ENCODE assay signal across 1 cellular context in the genomic region with DNA sequence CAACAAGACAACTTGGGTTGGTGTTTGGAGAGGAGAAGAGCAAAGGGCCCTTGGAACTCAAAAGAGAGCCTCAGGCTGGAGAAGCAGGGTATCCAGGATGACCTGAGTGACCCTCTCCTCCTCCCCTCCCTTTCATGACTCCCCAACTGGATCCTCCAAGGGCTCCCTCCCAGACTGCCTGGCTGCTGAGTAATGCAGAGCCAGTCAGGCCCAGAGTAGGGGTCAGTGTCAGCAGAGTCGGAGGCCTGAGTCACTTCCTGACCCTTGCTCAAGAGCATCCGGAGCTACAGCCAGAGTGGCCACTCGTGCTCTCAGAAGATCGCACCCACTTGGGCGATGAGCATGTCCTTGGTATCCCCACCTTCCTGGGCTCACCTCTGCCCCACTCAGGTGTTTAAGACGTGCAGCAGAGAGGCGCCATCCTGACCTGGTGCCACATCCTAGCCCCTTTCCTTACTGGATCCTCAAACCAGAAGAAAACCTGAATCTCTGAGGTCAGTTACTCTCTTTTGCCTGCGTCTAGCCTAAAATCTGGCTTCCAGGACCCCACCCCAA.
TF ChIP-seq lines count a peak whose summit lies in the region.

No MANE protein-coding gene starts in this region.

TF ChIP-seq in HepG2, 621 proteins besides CTCF, POLR2A, EP300 and RAD21 (continued from another document and continues in another):
- TF ChIP-seq, protein P1, sequence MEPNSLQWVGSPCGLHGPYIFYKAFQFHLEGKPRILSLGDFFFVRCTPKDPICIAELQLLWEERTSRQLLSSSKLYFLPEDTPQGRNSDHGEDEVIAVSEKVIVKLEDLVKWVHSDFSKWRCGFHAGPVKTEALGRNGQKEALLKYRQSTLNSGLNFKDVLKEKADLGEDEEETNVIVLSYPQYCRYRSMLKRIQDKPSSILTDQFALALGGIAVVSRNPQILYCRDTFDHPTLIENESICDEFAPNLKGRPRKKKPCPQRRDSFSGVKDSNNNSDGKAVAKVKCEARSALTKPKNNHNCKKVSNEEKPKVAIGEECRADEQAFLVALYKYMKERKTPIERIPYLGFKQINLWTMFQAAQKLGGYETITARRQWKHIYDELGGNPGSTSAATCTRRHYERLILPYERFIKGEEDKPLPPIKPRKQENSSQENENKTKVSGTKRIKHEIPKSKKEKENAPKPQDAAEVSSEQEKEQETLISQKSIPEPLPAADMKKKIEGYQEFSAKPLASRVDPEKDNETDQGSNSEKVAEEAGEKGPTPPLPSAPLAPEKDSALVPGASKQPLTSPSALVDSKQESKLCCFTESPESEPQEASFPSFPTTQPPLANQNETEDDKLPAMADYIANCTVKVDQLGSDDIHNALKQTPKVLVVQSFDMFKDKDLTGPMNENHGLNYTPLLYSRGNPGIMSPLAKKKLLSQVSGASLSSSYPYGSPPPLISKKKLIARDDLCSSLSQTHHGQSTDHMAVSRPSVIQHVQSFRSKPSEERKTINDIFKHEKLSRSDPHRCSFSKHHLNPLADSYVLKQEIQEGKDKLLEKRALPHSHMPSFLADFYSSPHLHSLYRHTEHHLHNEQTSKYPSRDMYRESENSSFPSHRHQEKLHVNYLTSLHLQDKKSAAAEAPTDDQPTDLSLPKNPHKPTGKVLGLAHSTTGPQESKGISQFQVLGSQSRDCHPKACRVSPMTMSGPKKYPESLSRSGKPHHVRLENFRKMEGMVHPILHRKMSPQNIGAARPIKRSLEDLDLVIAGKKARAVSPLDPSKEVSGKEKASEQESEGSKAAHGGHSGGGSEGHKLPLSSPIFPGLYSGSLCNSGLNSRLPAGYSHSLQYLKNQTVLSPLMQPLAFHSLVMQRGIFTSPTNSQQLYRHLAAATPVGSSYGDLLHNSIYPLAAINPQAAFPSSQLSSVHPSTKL (CRISPR knock-in tag; IDR thresholded peaks at IDR 0.05), result peak; percentile 89
- no peak for TF ChIP-seq ZNF460 (CRISPR knock-in tag; IDR thresholded peaks at IDR 0.05; ENCODE audit: borderline replicate concordance)
- peak; percentile 8; the same call in 1 of the 2 replicates for TF ChIP-seq ZNF143 (CRISPR knock-in tag; IDR thresholded peaks at IDR 0.05)
- TF ChIP-seq, protein P2, sequence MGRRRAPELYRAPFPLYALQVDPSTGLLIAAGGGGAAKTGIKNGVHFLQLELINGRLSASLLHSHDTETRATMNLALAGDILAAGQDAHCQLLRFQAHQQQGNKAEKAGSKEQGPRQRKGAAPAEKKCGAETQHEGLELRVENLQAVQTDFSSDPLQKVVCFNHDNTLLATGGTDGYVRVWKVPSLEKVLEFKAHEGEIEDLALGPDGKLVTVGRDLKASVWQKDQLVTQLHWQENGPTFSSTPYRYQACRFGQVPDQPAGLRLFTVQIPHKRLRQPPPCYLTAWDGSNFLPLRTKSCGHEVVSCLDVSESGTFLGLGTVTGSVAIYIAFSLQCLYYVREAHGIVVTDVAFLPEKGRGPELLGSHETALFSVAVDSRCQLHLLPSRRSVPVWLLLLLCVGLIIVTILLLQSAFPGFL (CRISPR knock-in tag; IDR thresholded peaks at IDR 0.05), result no peak
- TF ChIP-seq, protein P3, sequence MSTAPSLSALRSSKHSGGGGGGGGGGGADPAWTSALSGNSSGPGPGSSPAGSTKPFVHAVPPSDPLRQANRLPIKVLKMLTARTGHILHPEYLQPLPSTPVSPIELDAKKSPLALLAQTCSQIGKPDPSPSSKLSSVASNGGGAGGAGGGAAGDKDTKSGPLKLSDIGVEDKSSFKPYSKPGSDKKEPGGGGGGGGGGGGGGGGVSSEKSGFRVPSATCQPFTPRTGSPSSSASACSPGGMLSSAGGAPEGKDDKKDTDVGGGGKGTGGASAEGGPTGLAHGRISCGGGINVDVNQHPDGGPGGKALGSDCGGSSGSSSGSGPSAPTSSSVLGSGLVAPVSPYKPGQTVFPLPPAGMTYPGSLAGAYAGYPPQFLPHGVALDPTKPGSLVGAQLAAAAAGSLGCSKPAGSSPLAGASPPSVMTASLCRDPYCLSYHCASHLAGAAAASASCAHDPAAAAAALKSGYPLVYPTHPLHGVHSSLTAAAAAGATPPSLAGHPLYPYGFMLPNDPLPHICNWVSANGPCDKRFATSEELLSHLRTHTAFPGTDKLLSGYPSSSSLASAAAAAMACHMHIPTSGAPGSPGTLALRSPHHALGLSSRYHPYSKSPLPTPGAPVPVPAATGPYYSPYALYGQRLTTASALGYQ (CRISPR knock-in tag; IDR thresholded peaks at IDR 0.05), result no peak
- no peak for TF ChIP-seq SMAD3 (CRISPR knock-in tag; IDR thresholded peaks at IDR 0.05)
- peak; percentile 53; the same call in 1 of the 2 replicates for TF ChIP-seq ZNF292 (CRISPR knock-in tag; IDR thresholded peaks at IDR 0.05; ENCODE audit: borderline replicate concordance, low read depth)
- TF ChIP-seq ZNF331 (CRISPR knock-in tag; IDR thresholded peaks at IDR 0.05), result peak; percentile 38; the same call in 1 of the 2 replicates
- no peak; the same call in 1 of the 2 replicates for TF ChIP-seq MEF2D (CRISPR knock-in tag; IDR thresholded peaks at IDR 0.05)
- no peak for TF ChIP-seq SSRP1 (CRISPR knock-in tag; IDR thresholded peaks at IDR 0.05)
- TF ChIP-seq KMT2A (CRISPR knock-in tag; IDR thresholded peaks at IDR 0.05), result no peak
- TF ChIP-seq, protein P4, sequence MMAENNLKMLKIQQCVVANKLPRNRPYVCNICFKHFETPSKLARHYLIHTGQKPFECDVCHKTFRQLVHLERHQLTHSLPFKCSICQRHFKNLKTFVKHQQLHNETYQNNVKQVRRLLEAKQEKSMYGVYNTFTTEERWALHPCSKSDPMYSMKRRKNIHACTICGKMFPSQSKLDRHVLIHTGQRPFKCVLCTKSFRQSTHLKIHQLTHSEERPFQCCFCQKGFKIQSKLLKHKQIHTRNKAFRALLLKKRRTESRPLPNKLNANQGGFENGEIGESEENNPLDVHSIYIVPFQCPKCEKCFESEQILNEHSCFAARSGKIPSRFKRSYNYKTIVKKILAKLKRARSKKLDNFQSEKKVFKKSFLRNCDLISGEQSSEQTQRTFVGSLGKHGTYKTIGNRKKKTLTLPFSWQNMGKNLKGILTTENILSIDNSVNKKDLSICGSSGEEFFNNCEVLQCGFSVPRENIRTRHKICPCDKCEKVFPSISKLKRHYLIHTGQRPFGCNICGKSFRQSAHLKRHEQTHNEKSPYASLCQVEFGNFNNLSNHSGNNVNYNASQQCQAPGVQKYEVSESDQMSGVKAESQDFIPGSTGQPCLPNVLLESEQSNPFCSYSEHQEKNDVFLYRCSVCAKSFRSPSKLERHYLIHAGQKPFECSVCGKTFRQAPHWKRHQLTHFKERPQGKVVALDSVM (CRISPR knock-in tag; IDR thresholded peaks at IDR 0.05), result no peak
- TF ChIP-seq, protein P5, sequence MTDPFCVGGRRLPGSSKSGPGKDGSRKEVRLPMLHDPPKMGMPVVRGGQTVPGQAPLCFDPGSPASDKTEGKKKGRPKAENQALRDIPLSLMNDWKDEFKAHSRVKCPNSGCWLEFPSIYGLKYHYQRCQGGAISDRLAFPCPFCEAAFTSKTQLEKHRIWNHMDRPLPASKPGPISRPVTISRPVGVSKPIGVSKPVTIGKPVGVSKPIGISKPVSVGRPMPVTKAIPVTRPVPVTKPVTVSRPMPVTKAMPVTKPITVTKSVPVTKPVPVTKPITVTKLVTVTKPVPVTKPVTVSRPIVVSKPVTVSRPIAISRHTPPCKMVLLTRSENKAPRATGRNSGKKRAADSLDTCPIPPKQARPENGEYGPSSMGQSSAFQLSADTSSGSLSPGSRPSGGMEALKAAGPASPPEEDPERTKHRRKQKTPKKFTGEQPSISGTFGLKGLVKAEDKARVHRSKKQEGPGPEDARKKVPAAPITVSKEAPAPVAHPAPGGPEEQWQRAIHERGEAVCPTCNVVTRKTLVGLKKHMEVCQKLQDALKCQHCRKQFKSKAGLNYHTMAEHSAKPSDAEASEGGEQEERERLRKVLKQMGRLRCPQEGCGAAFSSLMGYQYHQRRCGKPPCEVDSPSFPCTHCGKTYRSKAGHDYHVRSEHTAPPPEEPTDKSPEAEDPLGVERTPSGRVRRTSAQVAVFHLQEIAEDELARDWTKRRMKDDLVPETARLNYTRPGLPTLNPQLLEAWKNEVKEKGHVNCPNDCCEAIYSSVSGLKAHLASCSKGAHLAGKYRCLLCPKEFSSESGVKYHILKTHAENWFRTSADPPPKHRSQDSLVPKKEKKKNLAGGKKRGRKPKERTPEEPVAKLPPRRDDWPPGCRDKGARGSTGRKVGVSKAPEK (CRISPR knock-in tag; IDR thresholded peaks at IDR 0.05; ENCODE audit: borderline replicate concordance), result no peak
- TF ChIP-seq GATAD1 (CRISPR knock-in tag; IDR thresholded peaks at IDR 0.05), result 0 out of 2 replicates have a peak, but pooled peaks have one; percentile 20
- TF ChIP-seq TMF1 (CRISPR knock-in tag; IDR thresholded peaks at IDR 0.05; ENCODE audit: low read depth), result no peak
- TF ChIP-seq, protein P6, sequence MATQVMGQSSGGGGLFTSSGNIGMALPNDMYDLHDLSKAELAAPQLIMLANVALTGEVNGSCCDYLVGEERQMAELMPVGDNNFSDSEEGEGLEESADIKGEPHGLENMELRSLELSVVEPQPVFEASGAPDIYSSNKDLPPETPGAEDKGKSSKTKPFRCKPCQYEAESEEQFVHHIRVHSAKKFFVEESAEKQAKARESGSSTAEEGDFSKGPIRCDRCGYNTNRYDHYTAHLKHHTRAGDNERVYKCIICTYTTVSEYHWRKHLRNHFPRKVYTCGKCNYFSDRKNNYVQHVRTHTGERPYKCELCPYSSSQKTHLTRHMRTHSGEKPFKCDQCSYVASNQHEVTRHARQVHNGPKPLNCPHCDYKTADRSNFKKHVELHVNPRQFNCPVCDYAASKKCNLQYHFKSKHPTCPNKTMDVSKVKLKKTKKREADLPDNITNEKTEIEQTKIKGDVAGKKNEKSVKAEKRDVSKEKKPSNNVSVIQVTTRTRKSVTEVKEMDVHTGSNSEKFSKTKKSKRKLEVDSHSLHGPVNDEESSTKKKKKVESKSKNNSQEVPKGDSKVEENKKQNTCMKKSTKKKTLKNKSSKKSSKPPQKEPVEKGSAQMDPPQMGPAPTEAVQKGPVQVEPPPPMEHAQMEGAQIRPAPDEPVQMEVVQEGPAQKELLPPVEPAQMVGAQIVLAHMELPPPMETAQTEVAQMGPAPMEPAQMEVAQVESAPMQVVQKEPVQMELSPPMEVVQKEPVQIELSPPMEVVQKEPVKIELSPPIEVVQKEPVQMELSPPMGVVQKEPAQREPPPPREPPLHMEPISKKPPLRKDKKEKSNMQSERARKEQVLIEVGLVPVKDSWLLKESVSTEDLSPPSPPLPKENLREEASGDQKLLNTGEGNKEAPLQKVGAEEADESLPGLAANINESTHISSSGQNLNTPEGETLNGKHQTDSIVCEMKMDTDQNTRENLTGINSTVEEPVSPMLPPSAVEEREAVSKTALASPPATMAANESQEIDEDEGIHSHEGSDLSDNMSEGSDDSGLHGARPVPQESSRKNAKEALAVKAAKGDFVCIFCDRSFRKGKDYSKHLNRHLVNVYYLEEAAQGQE (IDR thresholded peaks at IDR 0.05; ENCODE audit: borderline replicate concordance in 1 of 2, low read depth in 1 of 2, low read length in 2 of 2), result no peak; a peak in 1 of 4 replicates
- TF ChIP-seq, protein P7, sequence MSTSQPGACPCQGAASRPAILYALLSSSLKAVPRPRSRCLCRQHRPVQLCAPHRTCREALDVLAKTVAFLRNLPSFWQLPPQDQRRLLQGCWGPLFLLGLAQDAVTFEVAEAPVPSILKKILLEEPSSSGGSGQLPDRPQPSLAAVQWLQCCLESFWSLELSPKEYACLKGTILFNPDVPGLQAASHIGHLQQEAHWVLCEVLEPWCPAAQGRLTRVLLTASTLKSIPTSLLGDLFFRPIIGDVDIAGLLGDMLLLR (CRISPR knock-in tag; IDR thresholded peaks at IDR 0.05), result no peak
- TF ChIP-seq ZNF484 (CRISPR knock-in tag; IDR thresholded peaks at IDR 0.05; ENCODE audit: borderline replicate concordance, low read depth), result no peak
- TF ChIP-seq, protein P8, sequence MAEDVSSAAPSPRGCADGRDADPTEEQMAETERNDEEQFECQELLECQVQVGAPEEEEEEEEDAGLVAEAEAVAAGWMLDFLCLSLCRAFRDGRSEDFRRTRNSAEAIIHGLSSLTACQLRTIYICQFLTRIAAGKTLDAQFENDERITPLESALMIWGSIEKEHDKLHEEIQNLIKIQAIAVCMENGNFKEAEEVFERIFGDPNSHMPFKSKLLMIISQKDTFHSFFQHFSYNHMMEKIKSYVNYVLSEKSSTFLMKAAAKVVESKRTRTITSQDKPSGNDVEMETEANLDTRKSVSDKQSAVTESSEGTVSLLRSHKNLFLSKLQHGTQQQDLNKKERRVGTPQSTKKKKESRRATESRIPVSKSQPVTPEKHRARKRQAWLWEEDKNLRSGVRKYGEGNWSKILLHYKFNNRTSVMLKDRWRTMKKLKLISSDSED (CRISPR knock-in tag; IDR thresholded peaks at IDR 0.05), result no peak
- no peak for TF ChIP-seq HOXA9 (CRISPR knock-in tag; IDR thresholded peaks at IDR 0.05; ENCODE audit: borderline replicate concordance)
- TF ChIP-seq, protein P9, sequence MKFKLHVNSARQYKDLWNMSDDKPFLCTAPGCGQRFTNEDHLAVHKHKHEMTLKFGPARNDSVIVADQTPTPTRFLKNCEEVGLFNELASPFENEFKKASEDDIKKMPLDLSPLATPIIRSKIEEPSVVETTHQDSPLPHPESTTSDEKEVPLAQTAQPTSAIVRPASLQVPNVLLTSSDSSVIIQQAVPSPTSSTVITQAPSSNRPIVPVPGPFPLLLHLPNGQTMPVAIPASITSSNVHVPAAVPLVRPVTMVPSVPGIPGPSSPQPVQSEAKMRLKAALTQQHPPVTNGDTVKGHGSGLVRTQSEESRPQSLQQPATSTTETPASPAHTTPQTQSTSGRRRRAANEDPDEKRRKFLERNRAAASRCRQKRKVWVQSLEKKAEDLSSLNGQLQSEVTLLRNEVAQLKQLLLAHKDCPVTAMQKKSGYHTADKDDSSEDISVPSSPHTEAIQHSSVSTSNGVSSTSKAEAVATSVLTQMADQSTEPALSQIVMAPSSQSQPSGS (CRISPR knock-in tag; IDR thresholded peaks at IDR 0.05), result no peak
- TF ChIP-seq ZNF33B (CRISPR knock-in tag; IDR thresholded peaks at IDR 0.05), result no peak
- TF ChIP-seq SPEN (CRISPR knock-in tag; IDR thresholded peaks at IDR 0.05; ENCODE audit: low read depth), result peak; percentile 77
- no peak; the same call in 1 of the 2 replicates for TF ChIP-seq ARID2 (CRISPR knock-in tag; IDR thresholded peaks at IDR 0.05; ENCODE audit: borderline replicate concordance)
- TF ChIP-seq YEATS2 (CRISPR knock-in tag; IDR thresholded peaks at IDR 0.05; ENCODE audit: borderline replicate concordance), result peak; percentile 24; the same call in 1 of the 2 replicates
